In the genomic region with DNA sequence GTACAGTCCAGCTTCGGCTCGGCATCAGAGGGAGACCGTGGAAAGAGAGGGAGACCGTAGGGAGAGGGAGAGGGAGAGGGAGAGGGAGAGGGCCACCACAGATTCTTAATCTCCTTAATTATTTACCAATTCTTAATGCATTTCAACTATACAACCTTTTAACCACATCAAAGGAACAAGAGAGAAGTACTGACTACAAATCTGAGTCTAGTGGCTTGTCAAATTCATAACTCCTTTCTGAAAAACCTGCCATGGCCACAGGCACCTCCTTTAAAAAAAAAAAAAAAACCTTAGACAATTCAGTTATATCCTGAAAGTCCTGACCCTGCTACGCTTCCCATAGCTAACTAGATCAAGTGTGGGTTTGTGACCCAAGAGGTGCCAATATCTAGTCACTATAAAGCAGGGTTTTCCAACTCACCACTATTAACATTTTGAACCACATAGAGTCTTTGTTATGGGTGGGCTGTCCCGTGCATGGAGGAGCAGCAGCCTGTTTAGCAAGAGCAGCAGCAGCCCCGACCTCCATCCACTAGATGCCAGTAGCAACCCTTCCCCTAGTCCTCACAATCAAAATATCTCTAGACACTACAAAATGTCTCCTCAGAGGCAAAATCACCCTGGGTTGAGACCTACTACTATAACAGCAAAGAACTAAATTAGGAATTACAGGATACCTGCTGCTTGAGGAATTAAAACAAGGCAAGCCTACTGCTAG, we compare ENCODE assay signal across 17 cellular contexts. TPM values are rescaled to one million over a fixed set of nuclear protein-coding genes. Genes with fewer than 3 reads are reported as not detected.
A peak's percentile ranks its signal among the peaks of the same experiment; 100 is the strongest.
DNase-seq lines count a peak whose midpoint lies in the region; ATAC-seq and TF ChIP-seq lines count a peak whose summit lies in the region.
"Had no signal": no experiment of that assay in that cellular context is flagged by ENCODE, and none has a peak within 500 bp of the region (broad histone marks: within the 10 kb centered on the region; RNA-seq: fewer than 3 reads in every experiment).

No MANE protein-coding gene starts in this region.

- intact Hi-C loops in CD8-positive, alpha-beta T cell (cut with DNase I, micrococcal nuclease): loop anchor here in 1 of 2 experiments (10.0 kb wide), 1 partner anchor 49 kb away; no protein-coding TSS in a partner anchor
- intact Hi-C loops in Panc1 (cut with micrococcal nuclease; ENCODE audit: unreplicated experiment): no loop called here

- BruUV-seq in Panc1 (replicated peaks; lab: Mats Ljungman, UMichigan): no TSS peak

- H3K4me1 Mint-ChIP-seq in CD8-positive, alpha-beta T cell (ENCODE audit: low read depth): peaks cover 47% of the 10 kb centered on the region
- H3K4me1 Mint-ChIP-seq in endothelial cell (ENCODE audit: unreplicated experiment): peaks cover under 1% of the 10 kb centered on the region

- no peaks in the 10 kb centered on the region for H3K27me3 Mint-ChIP-seq in CD8-positive, alpha-beta T cell (ENCODE audit: low read depth)
- H3K27me3 Mint-ChIP-seq in endothelial cell (ENCODE audit: unreplicated experiment): peaks cover 5% of the 10 kb centered on the region
- H3K27me3 Mint-ChIP-seq: T-cell had no signal

- H3K27ac ChIP-seq in CD8-positive, alpha-beta T cell (ENCODE audit: low read depth, low read length): no peak overlapping the region
- H3K27ac ChIP-seq in Panc1 (ENCODE audit: low read length): no peak overlapping the region
- H3K27ac ChIP-seq: BLaER1, esophagus squamous epithelium, pancreas had no signal

- H3K4me1 ChIP-seq in CD8-positive, alpha-beta T cell (ENCODE audit: insufficient read depth, low read length): peaks cover 16% of the 10 kb centered on the region
- peaks cover 10% of the 10 kb centered on the region; the same call in 1 of the 2 replicates for H3K4me1 ChIP-seq in Panc1 (ENCODE audit: control insufficient read depth, insufficient read depth, low read length)

- peak overlapping the region; percentile 12 for H3K4me3 Mint-ChIP-seq in CD8-positive, alpha-beta T cell
- peak overlapping the region; percentile 59 for H3K4me3 Mint-ChIP-seq in endothelial cell (ENCODE audit: unreplicated experiment)

- no peaks in the 10 kb centered on the region for H3K36me3 ChIP-seq in CD8-positive, alpha-beta T cell (ENCODE audit: insufficient read depth, low read length)
- no peaks in the 10 kb centered on the region; the same call in 1 of the 2 replicates for H3K36me3 ChIP-seq in Panc1 (ENCODE audit: control insufficient read depth, insufficient read depth, low read length)
- H3K36me3 ChIP-seq: pancreas had no signal

- ATAC-seq in CD8-positive, alpha-beta T cell: peak; percentile 66
- ATAC-seq in GM19463 (IDR thresholded peaks at IDR 0.05; ENCODE audit: unreplicated experiment): peak; percentile 36
- ATAC-seq in Panc1: peak; percentile 69
- ATAC-seq in omental fat pad (ENCODE audit: low FRiP score): no peak
- ATAC-seq: pancreas had no signal

- in situ Hi-C loops in Panc1 (cut with HindIII; ENCODE audit: low pct_unique_long_range_greater_than_20kb, low sequenced_read_pairs): no loop called here

- TF ChIP-seq CTCF in CD8-positive, alpha-beta T cell (IDR thresholded peaks at IDR 0.05): no peak
- TF ChIP-seq CTCF in Panc1 (IDR thresholded peaks at IDR 0.05) (no peak), endothelial cell (IDR thresholded peaks at IDR 0.05; ENCODE audit: unreplicated experiment) (no peak), omental fat pad (IDR thresholded peaks at IDR 0.05) (no peak)

- H3K9me3 Mint-ChIP-seq in CD8-positive, alpha-beta T cell: no peaks in the 10 kb centered on the region
- H3K9me3 Mint-ChIP-seq in endothelial cell (ENCODE audit: unreplicated experiment): no peaks in the 10 kb centered on the region
- H3K9me3 Mint-ChIP-seq: T-cell had no signal

- no peak for DNase-seq in CD8-positive, alpha-beta T cell
- DNase-seq in Panc1 (ENCODE audit: low read depth, low spot score): no peak
- no peak for DNase-seq in endothelial cell (ENCODE audit: low spot score)
- no peak for DNase-seq in SHP77 (lab: John Stamatoyannopoulos, UW)
- no peak for DNase-seq in omental fat pad (ENCODE audit: low spot score)
- no peak for DNase-seq in HuH-7 (ENCODE audit: low spot score)
- DNase-seq: amygdala; esophagus squamous epithelium; hippocampal formation; NCI-H187; NCI-H510A treated with DMSO at 0.1 percent for 48 hours; stimulated activated naive CD4-positive, alpha-beta T cell treated with Interleukin-2 at 50 U/mL for 16 hours; T-cell had no signal

- H3K9me3 ChIP-seq in CD8-positive, alpha-beta T cell (ENCODE audit: low read length): no peaks in the 10 kb centered on the region
- H3K9me3 ChIP-seq in Panc1 (ENCODE audit: control insufficient read depth, insufficient read depth, low read depth, low read length): no peaks in the 10 kb centered on the region
- H3K9me3 ChIP-seq: esophagus squamous epithelium, pancreas had no signal

- CTCF ChIA-PET in CD8-positive, alpha-beta T cell (lab: Charles Lee): interaction anchor here (0.6 kb wide), 1 partner anchor 56 kb away, joined by 3 read pairs; no protein-coding TSS in a partner anchor
- CTCF ChIA-PET in Panc1 (lab: Charles Lee): no interaction called here

- no peaks in the 10 kb centered on the region for H3K27me3 ChIP-seq in CD8-positive, alpha-beta T cell (ENCODE audit: insufficient read depth, low read length)
- no peaks in the 10 kb centered on the region for H3K27me3 ChIP-seq in Panc1 (ENCODE audit: control insufficient read depth, insufficient read depth, low read length)
- H3K27me3 ChIP-seq: BLaER1, esophagus squamous epithelium, pancreas had no signal

- H3K36me3 Mint-ChIP-seq in CD8-positive, alpha-beta T cell: peaks cover 19% of the 10 kb centered on the region
- H3K36me3 Mint-ChIP-seq in endothelial cell (ENCODE audit: low read depth, unreplicated experiment): peaks cover 25% of the 10 kb centered on the region

- no peak overlapping the region for H3K27ac Mint-ChIP-seq in CD8-positive, alpha-beta T cell
- H3K27ac Mint-ChIP-seq in endothelial cell (ENCODE audit: unreplicated experiment): peak overlapping the region; percentile 64
- H3K27ac Mint-ChIP-seq: T-cell had no signal

- no peak overlapping the region for H3K4me3 ChIP-seq in CD8-positive, alpha-beta T cell (ENCODE audit: low read depth, low read length)
- no peak overlapping the region for H3K4me3 ChIP-seq in Panc1 (ENCODE audit: low read depth in 2 of 2, low read length in 2 of 2)
- H3K4me3 ChIP-seq: BLaER1, esophagus squamous epithelium, pancreas, smooth muscle cell had no signal

- POLR2A ChIA-PET in CD8-positive, alpha-beta T cell (lab: Charles Lee): interaction anchor here (0.6 kb wide), 1 partner anchor 56 kb away, joined by 5 read pairs; no protein-coding TSS in a partner anchor
- POLR2A ChIA-PET in Panc1 (lab: Charles Lee): interaction anchor here (0.6 kb wide), 1 partner anchor 33 kb away, joined by 9 read pairs; no protein-coding TSS in a partner anchor

RNA-seq across cellular contexts. Expression of a gene that starts 6.8 kb away (rescaled TPM):
- total RNA-seq in CD8-positive, alpha-beta T cell: 10 to 100 TPM; 37.3 to 38.8 TPM
- 15.4 TPM for total RNA-seq in Panc1 (2021; ENCODE audit: unreplicated experiment)
- polyA plus RNA-seq in Panc1 (2012; ENCODE audit: insufficient read length): 5.5 TPM
- total RNA-seq in endothelial cell (ENCODE audit: unreplicated experiment): 19.3 TPM
- 10 to 100 TPM in 3 of 4 donors, 1 to 10 TPM in 1; 8.6 to 13.2 (median 11.5) TPM for total RNA-seq in omental fat pad

RNA-seq across cellular contexts. Expression of a gene that starts 18.4 kb away (rescaled TPM):
- 10 to 100 TPM; 34.5 to 41.1 TPM for total RNA-seq in CD8-positive, alpha-beta T cell
- total RNA-seq in Panc1 (2021; ENCODE audit: unreplicated experiment): 94.2 TPM
- 118 TPM for polyA plus RNA-seq in Panc1 (2012; ENCODE audit: insufficient read length)
- 82.5 TPM for total RNA-seq in endothelial cell (ENCODE audit: unreplicated experiment)
- 10 to 100 TPM in 2 of 4 donors, 1 to 10 TPM in 2; 8.0 to 28.5 (median 10.7) TPM for total RNA-seq in omental fat pad
